In the genomic region with DNA sequence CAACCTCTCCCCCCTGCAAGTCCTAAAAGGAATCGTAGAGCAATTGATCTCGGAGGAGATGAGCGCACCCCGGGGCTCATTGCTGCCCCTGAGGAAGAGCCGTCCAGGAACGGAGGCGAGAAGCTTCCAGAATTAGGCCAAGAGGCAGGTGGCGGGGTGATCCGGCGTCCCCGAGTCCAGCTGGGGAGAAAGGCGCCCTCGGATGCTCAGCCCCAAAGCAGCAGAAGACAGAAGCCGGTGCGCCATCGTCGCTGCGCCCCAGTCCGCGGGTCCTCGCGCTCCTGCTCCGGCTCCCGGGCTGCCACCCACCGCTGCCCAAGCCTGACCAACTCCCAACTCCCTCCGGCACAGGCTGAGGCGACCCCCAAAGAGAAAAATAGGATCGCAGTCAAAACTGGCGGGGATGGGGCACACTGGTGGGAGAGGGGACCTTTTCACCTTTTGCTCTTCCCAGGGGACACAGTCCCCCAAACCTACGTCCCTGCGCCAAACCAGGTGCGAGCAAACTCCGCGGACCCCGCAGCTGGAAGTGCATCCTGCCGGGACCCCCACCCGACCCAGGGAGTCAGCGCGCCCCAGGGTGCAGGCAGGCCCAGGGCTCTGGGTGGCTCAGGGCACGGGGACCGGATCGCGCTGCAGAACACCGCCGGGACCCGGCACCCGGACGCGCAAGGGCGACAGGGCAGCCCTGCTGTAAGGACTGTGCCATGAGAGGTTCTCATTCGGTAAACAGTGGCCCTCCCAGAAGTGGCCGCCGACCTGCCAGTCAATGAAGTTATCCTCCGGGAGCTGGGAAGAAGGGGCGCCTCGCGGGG, we compare ENCODE assay signal across 11 cellular contexts. TPM values are rescaled to one million over a fixed set of nuclear protein-coding genes. Genes with fewer than 3 reads are reported as not detected.
DNase-seq lines count a peak whose midpoint lies in the region; ATAC-seq, FAIRE-seq and TF ChIP-seq lines count a peak whose summit lies in the region.
"Had no signal": no experiment of that assay in that cellular context is flagged by ENCODE, and none has a peak within 500 bp of the region (broad histone marks: within the 10 kb centered on the region; RNA-seq: fewer than 3 reads in every experiment).

No MANE protein-coding gene starts in this region.

- H2BK12ac ChIP-seq in mesenchymal stem cell (ENCODE audit: low read length in 2 of 2): peak overlapping the region in 1 of 2 experiments; percentile 68

- H4K91ac ChIP-seq in mesenchymal stem cell (ENCODE audit: low read length): peak overlapping the region; percentile 27

- no peak overlapping the region for H4K8ac ChIP-seq in mesenchymal stem cell (ENCODE audit: low read length)

- TF ChIP-seq CTCF in tibial artery (IDR thresholded peaks at IDR 0.05): no peak

- ATAC-seq in HG03159 (IDR thresholded peaks at IDR 0.05; ENCODE audit: unreplicated experiment): no peak

- no peak for FAIRE-seq in GM19239 (lab: Jason Lieb, UNC)

- H3K4me3 ChIP-seq in mesenchymal stem cell (ENCODE audit: insufficient read depth in 1 of 2, low read depth in 1 of 2, low read length in 2 of 2): peak overlapping the region; percentile 33 to 78
- peak overlapping the region; percentile 15 to 47 for H3K4me3 ChIP-seq in tibial artery

- H3K23ac ChIP-seq in mesenchymal stem cell (ENCODE audit: low read length in 2 of 2): peak overlapping the region in 1 of 2 experiments; percentile 89

- no peaks in the 10 kb centered on the region for H3K79me1 ChIP-seq in mesenchymal stem cell (replicated peaks; ENCODE audit: low read length, poor library complexity, severe bottlenecking)

- H2BK120ac ChIP-seq in mesenchymal stem cell (ENCODE audit: low read depth, low read length): no peak overlapping the region

- peak overlapping the region in 1 of 2 experiments; percentile 53 for H3K14ac ChIP-seq in mesenchymal stem cell (ENCODE audit: low read length in 2 of 2)

- H3K4ac ChIP-seq in mesenchymal stem cell (ENCODE audit: low read depth in 1 of 2, low read length in 2 of 2): no peak overlapping the region

- no peak overlapping the region for H3K9ac ChIP-seq in mesenchymal stem cell (ENCODE audit: low read length)

- 1% methylated on average over 50 of the region's 57 CpGs for WGBS in mesenchymal stem cell

- no peak overlapping the region for H2BK5ac ChIP-seq in mesenchymal stem cell (ENCODE audit: low read depth, low read length, poor library complexity, severe bottlenecking)

- H3K9me3 ChIP-seq in mesenchymal stem cell (ENCODE audit: control insufficient read depth, low read length) (no peaks in the 10 kb centered on the region), tibial artery (no peaks in the 10 kb centered on the region)

- H3K4me1 ChIP-seq in mesenchymal stem cell (ENCODE audit: control insufficient read depth, insufficient read depth, low read depth, low read length): peaks cover 17% of the 10 kb centered on the region
- peaks cover 0 to 18% (median 14%) of the 10 kb centered on the region in 4 donors for H3K4me1 ChIP-seq in tibial artery

- H3K4me2 ChIP-seq in mesenchymal stem cell (ENCODE audit: low read length, poor library complexity, severe bottlenecking): peak overlapping the region; percentile 71

- peak overlapping the region; percentile 63 for H2BK15ac ChIP-seq in mesenchymal stem cell (ENCODE audit: low read depth, poor library complexity, severe bottlenecking)

- H3K18ac ChIP-seq in mesenchymal stem cell (ENCODE audit: low read depth in 1 of 2, low read length in 2 of 2): peak overlapping the region in 1 of 2 experiments; percentile 37

- DNase-seq in DMS 273 (lab: John Stamatoyannopoulos, UW; ENCODE audit: unreplicated experiment): peak; percentile 40
- no peak for DNase-seq in DMS 273 treated with DMSO at 0.1 percent for 48 hours (lab: John Stamatoyannopoulos, UW)
- peak; percentile 67 for DNase-seq in ecto neural progenitor cell (ENCODE audit: low spot score)
- DNase-seq in mesenchymal stem cell: no peak
- DNase-seq in tibial artery: no peak
- DNase-seq in foreskin melanocyte: no peak
- no peak for DNase-seq in GM19239 (ENCODE audit: insufficient read length, low spot score)
- DNase-seq: NCI-H446 treated with DMSO at 0.1 percent for 48 hours; stimulated activated CD8-positive, alpha-beta memory T cell treated with anti-CD3 and anti-CD28 coated beads, Interleukin-4, amount 100 ng/mL, for 48 hours had no signal

- H2AK5ac ChIP-seq in mesenchymal stem cell (ENCODE audit: low read length, severe bottlenecking): no peak overlapping the region

- H3K27ac ChIP-seq in mesenchymal stem cell (ENCODE audit: low read length, poor library complexity, severe bottlenecking): no peak overlapping the region
- no peak overlapping the region for H3K27ac ChIP-seq in tibial artery
- H3K27ac ChIP-seq: 22Rv1 had no signal

- H3K36me3 ChIP-seq in mesenchymal stem cell (ENCODE audit: control insufficient read depth in 1 of 2, insufficient read depth in 2 of 2, low read depth in 1 of 2, low read length in 2 of 2): no peaks in the 10 kb centered on the region
- no peaks in the 10 kb centered on the region for H3K36me3 ChIP-seq in tibial artery

- peaks cover 22 to 53% of the 10 kb centered on the region in 2 experiments for H3K27me3 ChIP-seq in mesenchymal stem cell (ENCODE audit: control insufficient read depth in 1 of 2, insufficient read depth in 1 of 2, low read length in 2 of 2)
- H3K27me3 ChIP-seq in tibial artery: peaks cover 0 to 25% of the 10 kb centered on the region in 2 donors

- intact Hi-C loops in tibial artery (cut with DNase I; ENCODE audit: low total_unique reads): no loop called here

- no peak overlapping the region for H2AFZ ChIP-seq in mesenchymal stem cell (ENCODE audit: low read depth, low read length)

RNA-seq across cellular contexts. Expression of a gene that starts 8.5 kb away (rescaled TPM):
- polyA plus RNA-seq in mesenchymal stem cell (2013, experiment 1 of 2): 24.4 TPM
- 23.5 TPM for polyA plus RNA-seq in mesenchymal stem cell (2013, experiment 2 of 2)

Comparison
In these comparisons a context has a peak if more than half of its experiments do, and no peak if none do; other contexts are left out.
1. DNase-seq: peak in DMS 273 (single experiment) and ecto neural progenitor cell (single experiment); none in DMS 273 treated with DMSO at 0.1 percent for 48 hours (single experiment), mesenchymal stem cell (single experiment), tibial artery (0 of 2), foreskin melanocyte (single experiment) and GM19239 (single experiment).